8 cellular contexts compared by ENCODE assay signal in the genomic region with DNA sequence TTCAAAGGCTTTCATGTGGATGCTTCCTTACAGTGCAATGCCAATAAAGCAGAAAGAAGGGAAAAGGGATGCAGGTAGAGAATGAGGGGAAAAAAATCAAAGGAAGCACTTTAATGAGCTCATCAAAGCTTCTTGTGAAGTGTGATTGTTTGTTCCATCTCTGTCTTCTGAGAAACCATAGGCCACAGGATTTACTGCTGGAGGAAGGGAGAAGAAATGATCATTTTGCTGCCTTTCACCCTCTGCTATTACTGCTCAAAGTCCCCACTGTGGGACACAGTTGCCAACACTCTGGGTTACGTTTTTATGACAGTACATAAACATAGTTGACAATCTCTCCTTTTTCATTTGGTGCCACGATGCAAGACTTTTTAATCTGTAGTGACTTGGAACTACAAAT.
"Had no signal": no experiment of that assay in that cellular context is flagged by ENCODE, and none has a peak within 500 bp of the region (broad histone marks: within the 10 kb centered on the region; RNA-seq: fewer than 3 reads in every experiment).

No MANE protein-coding gene starts in this region.

- H3K4me1 Mint-ChIP-seq: GM23338, IgD-negative memory B cell had no signal

- H3K4me3 Mint-ChIP-seq: GM23338, HFFc6, IgD-negative memory B cell had no signal

- H3K27ac ChIP-seq: HL-60 had no signal

- FAIRE-seq: HepG2, K562 had no signal

- DNase-seq: H7, HFFc6 had no signal

- H2AFZ ChIP-seq: GM23338 had no signal

- H3K36me3 ChIP-seq: HAP-1 had no signal

- H3K27ac Mint-ChIP-seq: GM23338, HFFc6, IgD-negative memory B cell had no signal

- H3K4me2 ChIP-seq: GM23338 had no signal

- H3K4me1 ChIP-seq: HAP-1 had no signal

- H3K27me3 Mint-ChIP-seq: IgD-negative memory B cell had no signal

- H3K36me3 Mint-ChIP-seq: IgD-negative memory B cell had no signal

- H3K9me3 ChIP-seq: HAP-1 had no signal

- H3K4me3 ChIP-seq: GM23338, HAP-1, K562 had no signal
